1 cellular context compared by ENCODE assay signal in the genomic region with DNA sequence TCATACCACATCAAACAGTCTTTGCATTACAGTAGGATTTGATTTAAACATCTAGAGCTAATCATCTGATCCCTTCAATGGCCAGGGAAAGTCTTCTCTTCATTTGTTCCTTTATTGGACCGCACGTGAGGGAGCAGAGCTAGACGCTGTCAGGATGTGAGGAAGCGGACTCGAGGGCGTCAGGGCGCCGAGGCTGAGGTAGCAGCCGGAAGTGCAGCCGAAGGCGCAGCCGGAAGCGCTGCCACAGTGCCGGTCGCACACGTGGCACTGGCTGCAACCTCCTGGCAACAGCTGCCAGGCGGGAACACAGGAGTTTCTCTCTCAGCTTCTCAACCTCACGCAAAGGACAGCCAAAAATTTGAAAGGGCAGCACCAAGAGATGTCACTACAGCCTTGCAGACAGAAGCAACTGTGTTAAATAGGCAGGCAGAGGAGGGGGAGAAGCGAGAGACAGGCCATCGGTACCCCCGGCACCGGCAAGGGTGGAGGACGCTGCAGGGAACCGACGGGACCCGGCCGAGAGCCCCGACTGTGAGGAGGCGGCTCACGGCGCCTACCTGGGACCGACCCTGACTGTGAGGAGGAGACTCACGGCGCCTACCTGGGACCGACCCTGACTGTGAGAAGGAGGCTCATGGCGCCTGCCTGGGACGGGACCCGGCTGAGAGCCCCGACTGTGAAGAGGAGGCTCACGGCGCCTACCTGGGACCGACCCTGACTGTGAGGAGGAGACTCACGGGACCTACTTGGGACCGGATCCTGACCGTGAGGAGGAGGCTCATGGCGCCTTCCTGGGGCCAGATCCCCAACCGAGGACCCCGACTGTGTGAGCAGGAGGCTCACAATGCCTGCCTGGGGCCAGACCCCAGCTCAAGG.
TF ChIP-seq lines count a peak whose summit lies in the region.

No MANE protein-coding gene starts in this region.

TF ChIP-seq in K562, 482 proteins besides CTCF, POLR2A, EP300 and RAD21 (continued from another document):
- TF ChIP-seq ZBTB40 (IDR thresholded peaks at IDR 0.05) (peak; percentile 85), ZBTB40 (CRISPR knock-in tag; IDR thresholded peaks at IDR 0.05) (no peak), ZNF764 (CRISPR knock-in tag; IDR thresholded peaks at IDR 0.05; ENCODE audit: low read depth) (no peak), RNF2 (IDR thresholded peaks at IDR 0.05) (0 out of 2 replicates have a peak, but pooled peaks have one; percentile 49), GABPB2 (CRISPR knock-in tag; conservative IDR thresholded peaks at IDR 0.05) (no peak), ZNF197 (CRISPR knock-in tag; IDR thresholded peaks at IDR 0.05; ENCODE audit: low read depth) (no peak), ZNF583 (CRISPR knock-in tag; IDR thresholded peaks at IDR 0.05) (no peak)
